ENCODE assay signal across 8 cellular contexts in the genomic region with DNA sequence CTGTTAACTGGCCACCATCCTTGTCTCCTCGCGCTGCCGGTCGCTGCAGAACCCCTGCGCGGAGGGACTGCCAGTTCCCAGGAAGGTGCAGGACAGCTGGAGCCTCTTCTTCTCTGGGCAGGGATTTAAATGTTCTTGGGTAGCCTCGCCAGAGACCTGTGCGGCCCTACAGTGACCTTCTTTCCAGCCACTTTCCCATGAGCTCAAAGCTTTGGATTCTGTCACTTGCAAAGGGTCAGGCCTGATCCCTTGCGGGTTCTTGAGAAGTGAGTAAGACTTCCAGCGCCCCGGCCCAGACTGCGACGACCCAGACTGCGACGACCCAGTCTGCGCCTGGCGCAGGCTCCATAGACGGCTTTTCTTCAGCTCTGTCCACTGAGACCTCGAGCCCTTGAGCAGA. TPM values are rescaled to one million over a fixed set of nuclear protein-coding genes. Genes with fewer than 3 reads are reported as not detected.
DNase-seq lines count a peak whose midpoint lies in the region; FAIRE-seq and TF ChIP-seq lines count a peak whose summit lies in the region.

No MANE protein-coding gene starts in this region.

- H3K79me2 ChIP-seq in DOHH2 (ENCODE audit: control insufficient read depth, low read length) = no peaks in the 10 kb centered on the region

- no peaks in the 10 kb centered on the region for H4K20me1 ChIP-seq in DOHH2 (ENCODE audit: control insufficient read depth, insufficient read depth, low read depth, low read length)

- no peak for TF ChIP-seq EP300 in esophagus muscularis mucosa (IDR thresholded peaks at IDR 0.05)

- no peaks in the 10 kb centered on the region for H3K9me3 ChIP-seq in DOHH2 (ENCODE audit: control insufficient read depth, insufficient read depth, low read length)
- no peaks in the 10 kb centered on the region for H3K9me3 ChIP-seq in esophagus muscularis mucosa
- H3K9me3 ChIP-seq in skeletal muscle satellite cell (replicated peaks; ENCODE audit: low read length) = no peaks in the 10 kb centered on the region

- peak; percentile 43 to 55 for DNase-seq in activated CD4-positive, alpha-beta T cell treated with anti-CD3 and anti-CD28 coated beads, Interleukin-2, amount 50 U/mL, for 48 hours
- DNase-seq in esophagus muscularis mucosa (ENCODE audit: extremely low spot score) (no peak), SW480 (ENCODE audit: low spot score) (no peak), NCI-H1694 (lab: John Stamatoyannopoulos, UW) (no peak), frontal cortex (ENCODE audit: low spot score in 2 of 2) (no peak), caudate nucleus (lab: John Stamatoyannopoulos, UW) (no peak)

- H3K27ac ChIP-seq in DOHH2 (ENCODE audit: low read depth, low read length) = no peak overlapping the region
- peak overlapping the region; percentile 96 to 98 (median 97) for H3K27ac ChIP-seq in esophagus muscularis mucosa (replicated peaks in 1 of 4)
- H3K27ac ChIP-seq in caudate nucleus (ENCODE audit: low read depth, low read length) = no peak overlapping the region

- H3K36me3 ChIP-seq in DOHH2 (ENCODE audit: control insufficient read depth, low read length) (no peaks in the 10 kb centered on the region), esophagus muscularis mucosa (no peaks in the 10 kb centered on the region), skeletal muscle satellite cell (ENCODE audit: insufficient read depth, low read length) (no peaks in the 10 kb centered on the region)

- H3F3A ChIP-seq in DOHH2 (ENCODE audit: control insufficient read depth, insufficient read depth) = no peaks in the 10 kb centered on the region

- WGBS in esophagus muscularis mucosa = 94% methylated on average over 14 of the region's 19 CpGs

- H3K4me2 ChIP-seq in DOHH2 (ENCODE audit: low read length) (peak overlapping the region; percentile 88), skeletal muscle satellite cell (ENCODE audit: low read length) (peak overlapping the region; percentile 83)

- TF ChIP-seq POLR2A in esophagus muscularis mucosa (IDR thresholded peaks at IDR 0.05; ENCODE audit: low read depth) = no peak

- H3K9ac ChIP-seq in skeletal muscle satellite cell (ENCODE audit: low read depth, low read length) = peak overlapping the region; percentile 94

- intact Hi-C loops in esophagus muscularis mucosa (cut with DNase I) = loop anchor here (5.0 to 10.0 kb wide), 4 partner anchors 71 to 267 kb away; partner anchors contain the start of genes NLE1 and SLFN12

- FAIRE-seq in frontal cortex (lab: Jason Lieb, UNC) = no peak

- no peak for TF ChIP-seq CTCF in DOHH2 (IDR thresholded peaks at IDR 0.05; ENCODE audit: low read depth, low read length, poor library complexity, severe bottlenecking)
- no peak for TF ChIP-seq CTCF in esophagus muscularis mucosa (IDR thresholded peaks at IDR 0.05)

- peak overlapping the region; percentile 86 for H3K4me3 ChIP-seq in DOHH2 (ENCODE audit: low read length)
- H3K4me3 ChIP-seq in esophagus muscularis mucosa = peak overlapping the region; percentile 73 to 87 (median 78)
- peak overlapping the region; percentile 85 for H3K4me3 ChIP-seq in skeletal muscle satellite cell (ENCODE audit: low read length)

- H3K27me3 ChIP-seq in DOHH2 (ENCODE audit: control insufficient read depth, low read length) (peaks cover 11% of the 10 kb centered on the region), esophagus muscularis mucosa (no peaks in the 10 kb centered on the region), skeletal muscle satellite cell (ENCODE audit: control insufficient read depth, insufficient read depth, low read length) (no peaks in the 10 kb centered on the region)

- H3K4me1 ChIP-seq in DOHH2 (ENCODE audit: control insufficient read depth, low read length) (peaks cover 24% of the 10 kb centered on the region), esophagus muscularis mucosa (peaks cover 19 to 44% (median 41%) of the 10 kb centered on the region in 4 donors), skeletal muscle satellite cell (ENCODE audit: control insufficient read depth, insufficient read depth, low read length) (peaks cover 37% of the 10 kb centered on the region)

- H3K9me2 ChIP-seq in DOHH2 (replicated peaks; ENCODE audit: control insufficient read depth, low read length) = no peaks in the 10 kb centered on the region

RNA-seq across cellular contexts. Expression of gene SLFN5, which starts 1.4 kb away (rescaled TPM):
- total RNA-seq in esophagus muscularis mucosa (10 to 100 TPM; 17.9 to 33.4 (median 26.9) TPM), frontal cortex (3.3 TPM)
- 54.6 and 71.5 TPM in 2 replicates for total RNA-seq in skeletal muscle satellite cell (2012; rRNA removed)

RNA-seq across cellular contexts. Expression of gene SLC35G3, which starts 47.3 kb away (rescaled TPM):
- total RNA-seq in esophagus muscularis mucosa = not detected
- total RNA-seq in skeletal muscle satellite cell (2012; rRNA removed) = not detected in 2 replicates
- not detected for total RNA-seq in frontal cortex

Comparison
In these comparisons a context has a peak if more than half of its experiments do, and no peak if none do; other contexts are left out.
1. H3K27ac ChIP-seq: peak in esophagus muscularis mucosa (4 of 4); none in DOHH2 (single experiment) and caudate nucleus (single experiment).
2. DNase-seq: peak in activated CD4-positive, alpha-beta T cell treated with anti-CD3 and anti-CD28 coated beads, Interleukin-2, amount 50 U/mL, for 48 hours (2 of 2); none in esophagus muscularis mucosa (single experiment), SW480 (single experiment), NCI-H1694 (single experiment), frontal cortex (0 of 2) and caudate nucleus (0 of 61).
3. Peak in every context shown above with its lines, with median percentiles within 50 percentile points of each other: H3K4me3 ChIP-seq.